In genomic region chr7:112207106-112207592, GRCh38 we compare ENCODE assay signal across 8 cellular contexts. TPM values are rescaled to one million over a fixed set of nuclear protein-coding genes. Genes with fewer than 3 reads are reported as not detected.
DNase-seq lines count a peak whose midpoint lies in the region; ATAC-seq and TF ChIP-seq lines count a peak whose summit lies in the region.

No MANE protein-coding gene starts in this region.

- H3K9ac ChIP-seq in fibroblast of lung (ENCODE audit: insufficient read depth, low read length) (peak overlapping the region; percentile 79), parathyroid adenoma (no peak overlapping the region)

- H3K4me1 ChIP-seq in left ventricle myocardium inferior (peaks cover 74% of the 10 kb centered on the region), SJSA1 (replicated peaks) (peaks cover 9% of the 10 kb centered on the region; the same call in 1 of the 2 replicates), fibroblast of lung (ENCODE audit: control insufficient read depth, extremely low read depth, insufficient read depth, low read length) (peaks cover 2% of the 10 kb centered on the region), parathyroid adenoma (no peaks in the 10 kb centered on the region)

- H3K4me3 ChIP-seq in left ventricle myocardium inferior (peak overlapping the region; percentile 89), SJSA1 (peak overlapping the region; percentile 64), fibroblast of lung (replicated peaks in 1 of 4; ENCODE audit: control extremely low read depth in 1 of 4, insufficient read depth in 1 of 4, low read depth in 3 of 4, low read length in 4 of 4) (peak overlapping the region; percentile 80 to 100 (median 98)), parathyroid adenoma (ENCODE audit: low read depth, low read length) (peak overlapping the region; percentile 92)

- H2AFZ ChIP-seq in fibroblast of lung (ENCODE audit: low read length) (peak overlapping the region; percentile 92), parathyroid adenoma (peak overlapping the region; percentile 88)

- H3K79me2 ChIP-seq in fibroblast of lung (ENCODE audit: control insufficient read depth, insufficient read depth, low read length) (peaks cover 45% of the 10 kb centered on the region), parathyroid adenoma (peaks cover 19% of the 10 kb centered on the region)

- TF ChIP-seq CTCF in left ventricle myocardium inferior (IDR thresholded peaks at IDR 0.05; ENCODE audit: borderline replicate concordance) (no peak), fibroblast of lung (conservative IDR thresholded peaks at IDR 0.05 in 1 of 2, IDR thresholded peaks at IDR 0.05 in 1 of 2; ENCODE audit: low read depth in 1 of 2, low read length in 2 of 2) (no peak), parathyroid adenoma (IDR thresholded peaks at IDR 0.05) (no peak)

- ATAC-seq in left cardiac atrium, result no peak
- no peak for ATAC-seq in GM19397 (IDR thresholded peaks at IDR 0.05; ENCODE audit: unreplicated experiment)

- no peaks in the 10 kb centered on the region for H3K9me3 ChIP-seq in left ventricle myocardium inferior (replicated peaks)
- no peaks in the 10 kb centered on the region for H3K9me3 ChIP-seq in SJSA1 (replicated peaks)
- no peaks in the 10 kb centered on the region for H3K9me3 ChIP-seq in fibroblast of lung (ENCODE audit: control insufficient read depth, insufficient read depth, low read depth, low read length)
- H3K9me3 ChIP-seq in parathyroid adenoma (ENCODE audit: control insufficient read depth, low read length), result no peaks in the 10 kb centered on the region

- H3K36me3 ChIP-seq in left ventricle myocardium inferior, result no peaks in the 10 kb centered on the region
- no peaks in the 10 kb centered on the region for H3K36me3 ChIP-seq in SJSA1
- no peaks in the 10 kb centered on the region for H3K36me3 ChIP-seq in fibroblast of lung (ENCODE audit: control insufficient read depth, insufficient read depth, low read length)
- no peaks in the 10 kb centered on the region for H3K36me3 ChIP-seq in parathyroid adenoma (ENCODE audit: control insufficient read depth, insufficient read depth, low read length)

- H3K27ac ChIP-seq in left ventricle myocardium inferior (replicated peaks) (peak overlapping the region; percentile 94), SJSA1 (peak overlapping the region; percentile 31; the same call in 1 of the 2 replicates), fibroblast of lung (ENCODE audit: insufficient read depth, low read length) (peak overlapping the region; percentile 91), parathyroid adenoma (peak overlapping the region; percentile 64)

- no peaks in the 10 kb centered on the region for H3K27me3 ChIP-seq in left ventricle myocardium inferior (ENCODE audit: low read depth)
- H3K27me3 ChIP-seq in SJSA1 (replicated peaks), result peaks cover 23% of the 10 kb centered on the region
- H3K27me3 ChIP-seq in fibroblast of lung (ENCODE audit: control insufficient read depth, insufficient read depth, low read length), result no peaks in the 10 kb centered on the region
- H3K27me3 ChIP-seq in parathyroid adenoma (ENCODE audit: control insufficient read depth, insufficient read depth, low read length), result no peaks in the 10 kb centered on the region

- H4K20me1 ChIP-seq in fibroblast of lung (ENCODE audit: control insufficient read depth, extremely low read depth, insufficient read depth, low read length), result no peaks in the 10 kb centered on the region

- DNase-seq in left ventricle myocardium inferior (no peak), left cardiac atrium (no peak), SJSA1 (ENCODE audit: low read depth in 1 of 2, low spot score in 2 of 2) (no peak), fibroblast of lung (ENCODE audit: low read depth in 2 of 2) (no peak), NCI-H2081 treated with DMSO at 0.1 percent for 48 hours (lab: John Stamatoyannopoulos, UW) (no peak)
- DNase-seq in activated effector memory CD4-positive, alpha-beta T cell treated with Interleukin-2 at 50 U/mL for 16 hours, result no peak

- intact Hi-C loops in left ventricle myocardium inferior (cut with micrococcal nuclease), result no loop called here
- intact Hi-C loops in left cardiac atrium (cut with DNase I), result loop anchor here in 1 of 2 donors (10.0 kb wide), 4 partner anchors 72 to 252 kb away; no protein-coding TSS in a partner anchor

- peak overlapping the region; percentile 90 for H3K4me2 ChIP-seq in fibroblast of lung (ENCODE audit: extremely low read depth, insufficient read depth, low read length)
- H3K4me2 ChIP-seq in parathyroid adenoma (ENCODE audit: low read length), result peak overlapping the region; percentile 91

RNA-seq across cellular contexts. Expression of gene ZNF277, which starts 0.7 kb away (rescaled TPM):
- total RNA-seq in left ventricle myocardium inferior, result 14.6 TPM
- 10 to 100 TPM; 14.9 to 16.2 TPM for total RNA-seq in left cardiac atrium
- 14.7 and 20.6 TPM in 2 replicates for total RNA-seq in SJSA1 (2014; rRNA removed; shearing (Covaris generic))
- 66.6 and 83.0 TPM in 2 replicates for total RNA-seq in fibroblast of lung
- 16.8 and 23.1 TPM in 2 replicates for polyA plus RNA-seq in fibroblast of lung
- 12.4 and 15.8 TPM in 2 replicates for polyA plus RNA-seq in fibroblast of lung (2012)
- polyA minus RNA-seq in fibroblast of lung (ENCODE audit: low replicate concordance), result 0.30 and 3.0 TPM in 2 replicates

RNA-seq across cellular contexts. Expression of gene DOCK4, which starts 0.9 kb away (rescaled TPM):
- 15.2 TPM for total RNA-seq in left ventricle myocardium inferior
- 10 to 100 TPM; 17.1 to 19.3 TPM for total RNA-seq in left cardiac atrium
- 1.3 and 1.5 TPM in 2 replicates for total RNA-seq in SJSA1 (2014; rRNA removed; shearing (Covaris generic))
- total RNA-seq in fibroblast of lung, result 30.3 and 39.3 TPM in 2 replicates
- 20.8 and 31.9 TPM in 2 replicates for polyA plus RNA-seq in fibroblast of lung
- 12.9 and 14.5 TPM in 2 replicates for polyA plus RNA-seq in fibroblast of lung (2012)
- polyA minus RNA-seq in fibroblast of lung (ENCODE audit: low replicate concordance), result 18.3 and 22.5 TPM in 2 replicates

Comparison
In these comparisons a context has a peak if more than half of its experiments do, and no peak if none do; other contexts are left out.
1. H3K27ac ChIP-seq: peak in every context shown above with its lines; median percentile 94 in left ventricle myocardium inferior; 91 in fibroblast of lung; 64 in parathyroid adenoma; 31 in SJSA1.